1 cellular context compared by ENCODE assay signal in the genomic region with DNA sequence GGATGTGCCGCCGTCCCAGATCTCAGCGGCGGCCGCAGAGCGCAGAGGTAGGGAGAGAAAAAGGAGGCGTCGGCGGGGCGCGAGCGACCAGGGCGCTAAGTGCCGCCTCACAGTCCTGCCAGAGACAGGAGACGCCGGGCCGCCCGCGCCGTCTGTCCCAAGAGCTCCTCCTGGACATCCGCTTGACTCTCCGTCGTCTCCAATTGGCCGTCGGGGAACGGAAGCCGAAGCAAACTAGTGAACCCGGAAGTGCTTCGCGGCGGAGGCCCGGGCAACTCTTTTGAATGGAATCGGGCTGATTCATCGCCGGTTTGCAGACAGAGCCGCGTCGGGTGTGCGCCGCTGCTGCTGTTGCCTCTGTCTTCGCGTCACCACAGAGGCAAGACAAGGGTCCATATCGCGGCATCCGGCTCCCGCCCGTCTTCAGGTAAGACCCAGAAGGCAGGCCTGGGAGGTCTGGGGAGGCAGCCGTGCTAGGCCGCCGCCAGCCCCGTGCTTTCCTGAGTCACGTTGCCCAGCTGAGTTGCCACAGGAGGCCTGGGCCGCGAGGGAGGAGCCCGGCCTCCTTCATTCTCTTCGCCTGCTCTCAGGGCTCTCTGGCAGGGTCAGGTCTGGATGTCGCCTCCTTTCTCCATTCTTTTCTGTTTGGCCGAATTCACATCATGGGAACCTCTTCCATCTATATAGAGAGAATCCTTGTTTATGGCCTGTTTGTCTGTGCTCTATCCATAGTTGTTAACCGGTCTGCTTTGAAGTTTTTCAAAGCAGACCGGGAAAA.
TF ChIP-seq lines count a peak whose summit lies in the region.

PSMD14 (plus strand) TSS at position 248 of the 778 bp plus-strand sequence. CDS start 10,401 bp downstream, outside the sequence.

TF ChIP-seq in HepG2, 621 proteins besides CTCF, POLR2A, EP300 and RAD21 (continued from another document and continues in another):
- TF ChIP-seq ZNF333 (CRISPR knock-in tag; IDR thresholded peaks at IDR 0.05; ENCODE audit: borderline replicate concordance) (peak; percentile 98; the same call in 1 of the 2 replicates), SALL2 (CRISPR knock-in tag; IDR thresholded peaks at IDR 0.05) (peak; percentile 69; the same call in 1 of the 2 replicates), REL (CRISPR knock-in tag; conservative IDR thresholded peaks at IDR 0.05) (0 out of 2 replicates have a peak, but pooled peaks have one; percentile 34), KDM5B (CRISPR knock-in tag; IDR thresholded peaks at IDR 0.05; ENCODE audit: borderline replicate concordance) (peak; percentile 97), CEBPB (IDR thresholded peaks at IDR 0.05; ENCODE audit: borderline replicate concordance, low read depth, low read length) (no peak), ETV6 (CRISPR knock-in tag; conservative IDR thresholded peaks at IDR 0.05) (peak; percentile 92), ZIK1 (CRISPR knock-in tag; IDR thresholded peaks at IDR 0.05; ENCODE audit: borderline replicate concordance, low read depth) (peak; percentile 85; the same call in 1 of the 2 replicates), HCFC1 (IDR thresholded peaks at IDR 0.05; ENCODE audit: low read depth, low read length) (peak; percentile 47), ATF1 (CRISPR knock-in tag; IDR thresholded peaks at IDR 0.05) (0 out of 2 replicates have a peak, but pooled peaks have one; percentile 44), ATF7 (IDR thresholded peaks at IDR 0.05) (no peak), ATF7 (CRISPR knock-in tag; IDR thresholded peaks at IDR 0.05) (0 out of 2 replicates have a peak, but pooled peaks have one; percentile 60), ATM (IDR thresholded peaks at IDR 0.05; ENCODE audit: borderline replicate concordance) (no peak), ZFP41 (CRISPR knock-in tag; IDR thresholded peaks at IDR 0.05; ENCODE audit: borderline replicate concordance) (peak; percentile 86; the same call in 1 of the 2 replicates), ZNF788 (CRISPR knock-in tag; IDR thresholded peaks at IDR 0.05; ENCODE audit: borderline replicate concordance) (peak; percentile 81; the same call in 1 of the 2 replicates), SNAI1 (CRISPR knock-in tag; IDR thresholded peaks at IDR 0.05; ENCODE audit: borderline replicate concordance) (peak; percentile 97), ZNF510 (CRISPR knock-in tag; IDR thresholded peaks at IDR 0.05; ENCODE audit: low read depth) (peak; percentile 66; the same call in 1 of the 2 replicates), ZC3H13 (CRISPR knock-in tag; IDR thresholded peaks at IDR 0.05) (no peak; the same call in none of the 2 replicates), ZNF839 (CRISPR knock-in tag; IDR thresholded peaks at IDR 0.05; ENCODE audit: borderline replicate concordance) (peak; percentile 98; the same call in 1 of the 2 replicates), RARA (CRISPR knock-in tag; IDR thresholded peaks at IDR 0.05) (peak; percentile 38; the same call in 1 of the 2 replicates), ZKSCAN5 (CRISPR knock-in tag; IDR thresholded peaks at IDR 0.05) (peak; percentile 63; the same call in 1 of the 2 replicates), ZNF749 (CRISPR knock-in tag; IDR thresholded peaks at IDR 0.05; ENCODE audit: borderline replicate concordance) (0 out of 2 replicates have a peak, but pooled peaks have one; percentile 45), SRF (IDR thresholded peaks at IDR 0.05; ENCODE audit: low read depth, low read length) (no peak), ZNF724P (CRISPR knock-in tag; IDR thresholded peaks at IDR 0.05; ENCODE audit: borderline replicate concordance) (no peak; the same call in 1 of the 2 replicates), ZKSCAN1 (IDR thresholded peaks at IDR 0.05; ENCODE audit: low read length) (no peak), GATAD2A (CRISPR knock-in tag; IDR thresholded peaks at IDR 0.05) (peak; percentile 81), POLR2AphosphoS5 (IDR thresholded peaks at IDR 0.05; ENCODE audit: low read depth, low read length) (peak; percentile 90), MLXIP (CRISPR knock-in tag; IDR thresholded peaks at IDR 0.05; ENCODE audit: borderline replicate concordance) (0 out of 2 replicates have a peak, but pooled peaks have one; percentile 65), GABPB1 (CRISPR knock-in tag; IDR thresholded peaks at IDR 0.05) (peak; percentile 100), PRMT3 (CRISPR knock-in tag; IDR thresholded peaks at IDR 0.05; ENCODE audit: borderline replicate concordance, low read depth) (no peak), GZF1 (CRISPR knock-in tag; IDR thresholded peaks at IDR 0.05) (peak; percentile 91), E2F2 (CRISPR knock-in tag; IDR thresholded peaks at IDR 0.05; ENCODE audit: borderline replicate concordance) (0 out of 2 replicates have a peak, but pooled peaks have one; percentile 11), MXI1 (IDR thresholded peaks at IDR 0.05; ENCODE audit: borderline replicate concordance, low read depth, low read length) (peak; percentile 87; the same call in 1 of the 3 replicates), FOXK2 (IDR thresholded peaks at IDR 0.05) (no peak), ZBTB1 (CRISPR knock-in tag; IDR thresholded peaks at IDR 0.05; ENCODE audit: borderline replicate concordance) (no peak), FOXC1 (CRISPR knock-in tag; IDR thresholded peaks at IDR 0.05; ENCODE audit: borderline replicate concordance) (peak; percentile 91; the same call in 1 of the 2 replicates), ZNF431 (CRISPR knock-in tag; IDR thresholded peaks at IDR 0.05; ENCODE audit: borderline replicate concordance, low read depth) (no peak), FOXP1 (IDR thresholded peaks at IDR 0.05) (no peak), FOXP1 (CRISPR knock-in tag; IDR thresholded peaks at IDR 0.05) (no peak), PHF8 (CRISPR knock-in tag; IDR thresholded peaks at IDR 0.05) (peak; percentile 100)
- TF ChIP-seq, protein P1, sequence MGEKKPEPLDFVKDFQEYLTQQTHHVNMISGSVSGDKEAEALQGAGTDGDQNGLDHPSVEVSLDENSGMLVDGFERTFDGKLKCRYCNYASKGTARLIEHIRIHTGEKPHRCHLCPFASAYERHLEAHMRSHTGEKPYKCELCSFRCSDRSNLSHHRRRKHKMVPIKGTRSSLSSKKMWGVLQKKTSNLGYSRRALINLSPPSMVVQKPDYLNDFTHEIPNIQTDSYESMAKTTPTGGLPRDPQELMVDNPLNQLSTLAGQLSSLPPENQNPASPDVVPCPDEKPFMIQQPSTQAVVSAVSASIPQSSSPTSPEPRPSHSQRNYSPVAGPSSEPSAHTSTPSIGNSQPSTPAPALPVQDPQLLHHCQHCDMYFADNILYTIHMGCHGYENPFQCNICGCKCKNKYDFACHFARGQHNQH (CRISPR knock-in tag; IDR thresholded peaks at IDR 0.05) = peak; percentile 97
- TF ChIP-seq, protein P2, sequence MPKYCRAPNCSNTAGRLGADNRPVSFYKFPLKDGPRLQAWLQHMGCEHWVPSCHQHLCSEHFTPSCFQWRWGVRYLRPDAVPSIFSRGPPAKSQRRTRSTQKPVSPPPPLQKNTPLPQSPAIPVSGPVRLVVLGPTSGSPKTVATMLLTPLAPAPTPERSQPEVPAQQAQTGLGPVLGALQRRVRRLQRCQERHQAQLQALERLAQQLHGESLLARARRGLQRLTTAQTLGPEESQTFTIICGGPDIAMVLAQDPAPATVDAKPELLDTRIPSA (CRISPR knock-in tag; IDR thresholded peaks at IDR 0.05; ENCODE audit: borderline replicate concordance) = peak; percentile 75; the same call in 1 of the 2 replicates
- TF ChIP-seq, protein P3, sequence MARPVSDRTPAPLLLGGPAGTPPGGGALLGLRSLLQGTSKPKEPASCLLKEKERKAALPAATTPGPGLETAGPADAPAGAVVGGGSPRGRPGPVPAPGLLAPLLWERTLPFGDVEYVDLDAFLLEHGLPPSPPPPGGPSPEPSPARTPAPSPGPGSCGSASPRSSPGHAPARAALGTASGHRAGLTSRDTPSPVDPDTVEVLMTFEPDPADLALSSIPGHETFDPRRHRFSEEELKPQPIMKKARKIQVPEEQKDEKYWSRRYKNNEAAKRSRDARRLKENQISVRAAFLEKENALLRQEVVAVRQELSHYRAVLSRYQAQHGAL (CRISPR knock-in tag; IDR thresholded peaks at IDR 0.05; ENCODE audit: not compliant biosample characterization) = no peak
- TF ChIP-seq, protein P4, sequence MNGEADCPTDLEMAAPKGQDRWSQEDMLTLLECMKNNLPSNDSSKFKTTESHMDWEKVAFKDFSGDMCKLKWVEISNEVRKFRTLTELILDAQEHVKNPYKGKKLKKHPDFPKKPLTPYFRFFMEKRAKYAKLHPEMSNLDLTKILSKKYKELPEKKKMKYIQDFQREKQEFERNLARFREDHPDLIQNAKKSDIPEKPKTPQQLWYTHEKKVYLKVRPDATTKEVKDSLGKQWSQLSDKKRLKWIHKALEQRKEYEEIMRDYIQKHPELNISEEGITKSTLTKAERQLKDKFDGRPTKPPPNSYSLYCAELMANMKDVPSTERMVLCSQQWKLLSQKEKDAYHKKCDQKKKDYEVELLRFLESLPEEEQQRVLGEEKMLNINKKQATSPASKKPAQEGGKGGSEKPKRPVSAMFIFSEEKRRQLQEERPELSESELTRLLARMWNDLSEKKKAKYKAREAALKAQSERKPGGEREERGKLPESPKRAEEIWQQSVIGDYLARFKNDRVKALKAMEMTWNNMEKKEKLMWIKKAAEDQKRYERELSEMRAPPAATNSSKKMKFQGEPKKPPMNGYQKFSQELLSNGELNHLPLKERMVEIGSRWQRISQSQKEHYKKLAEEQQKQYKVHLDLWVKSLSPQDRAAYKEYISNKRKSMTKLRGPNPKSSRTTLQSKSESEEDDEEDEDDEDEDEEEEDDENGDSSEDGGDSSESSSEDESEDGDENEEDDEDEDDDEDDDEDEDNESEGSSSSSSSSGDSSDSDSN (CRISPR knock-in tag; IDR thresholded peaks at IDR 0.05) = peak; percentile 100
- TF ChIP-seq, protein P5, sequence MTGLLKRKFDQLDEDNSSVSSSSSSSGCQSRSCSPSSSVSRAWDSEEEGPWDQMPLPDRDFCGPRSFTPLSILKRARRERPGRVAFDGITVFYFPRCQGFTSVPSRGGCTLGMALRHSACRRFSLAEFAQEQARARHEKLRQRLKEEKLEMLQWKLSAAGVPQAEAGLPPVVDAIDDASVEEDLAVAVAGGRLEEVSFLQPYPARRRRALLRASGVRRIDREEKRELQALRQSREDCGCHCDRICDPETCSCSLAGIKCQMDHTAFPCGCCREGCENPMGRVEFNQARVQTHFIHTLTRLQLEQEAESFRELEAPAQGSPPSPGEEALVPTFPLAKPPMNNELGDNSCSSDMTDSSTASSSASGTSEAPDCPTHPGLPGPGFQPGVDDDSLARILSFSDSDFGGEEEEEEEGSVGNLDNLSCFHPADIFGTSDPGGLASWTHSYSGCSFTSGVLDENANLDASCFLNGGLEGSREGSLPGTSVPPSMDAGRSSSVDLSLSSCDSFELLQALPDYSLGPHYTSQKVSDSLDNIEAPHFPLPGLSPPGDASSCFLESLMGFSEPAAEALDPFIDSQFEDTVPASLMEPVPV (CRISPR knock-in tag; IDR thresholded peaks at IDR 0.05) = peak; percentile 89
- TF ChIP-seq, protein P6, sequence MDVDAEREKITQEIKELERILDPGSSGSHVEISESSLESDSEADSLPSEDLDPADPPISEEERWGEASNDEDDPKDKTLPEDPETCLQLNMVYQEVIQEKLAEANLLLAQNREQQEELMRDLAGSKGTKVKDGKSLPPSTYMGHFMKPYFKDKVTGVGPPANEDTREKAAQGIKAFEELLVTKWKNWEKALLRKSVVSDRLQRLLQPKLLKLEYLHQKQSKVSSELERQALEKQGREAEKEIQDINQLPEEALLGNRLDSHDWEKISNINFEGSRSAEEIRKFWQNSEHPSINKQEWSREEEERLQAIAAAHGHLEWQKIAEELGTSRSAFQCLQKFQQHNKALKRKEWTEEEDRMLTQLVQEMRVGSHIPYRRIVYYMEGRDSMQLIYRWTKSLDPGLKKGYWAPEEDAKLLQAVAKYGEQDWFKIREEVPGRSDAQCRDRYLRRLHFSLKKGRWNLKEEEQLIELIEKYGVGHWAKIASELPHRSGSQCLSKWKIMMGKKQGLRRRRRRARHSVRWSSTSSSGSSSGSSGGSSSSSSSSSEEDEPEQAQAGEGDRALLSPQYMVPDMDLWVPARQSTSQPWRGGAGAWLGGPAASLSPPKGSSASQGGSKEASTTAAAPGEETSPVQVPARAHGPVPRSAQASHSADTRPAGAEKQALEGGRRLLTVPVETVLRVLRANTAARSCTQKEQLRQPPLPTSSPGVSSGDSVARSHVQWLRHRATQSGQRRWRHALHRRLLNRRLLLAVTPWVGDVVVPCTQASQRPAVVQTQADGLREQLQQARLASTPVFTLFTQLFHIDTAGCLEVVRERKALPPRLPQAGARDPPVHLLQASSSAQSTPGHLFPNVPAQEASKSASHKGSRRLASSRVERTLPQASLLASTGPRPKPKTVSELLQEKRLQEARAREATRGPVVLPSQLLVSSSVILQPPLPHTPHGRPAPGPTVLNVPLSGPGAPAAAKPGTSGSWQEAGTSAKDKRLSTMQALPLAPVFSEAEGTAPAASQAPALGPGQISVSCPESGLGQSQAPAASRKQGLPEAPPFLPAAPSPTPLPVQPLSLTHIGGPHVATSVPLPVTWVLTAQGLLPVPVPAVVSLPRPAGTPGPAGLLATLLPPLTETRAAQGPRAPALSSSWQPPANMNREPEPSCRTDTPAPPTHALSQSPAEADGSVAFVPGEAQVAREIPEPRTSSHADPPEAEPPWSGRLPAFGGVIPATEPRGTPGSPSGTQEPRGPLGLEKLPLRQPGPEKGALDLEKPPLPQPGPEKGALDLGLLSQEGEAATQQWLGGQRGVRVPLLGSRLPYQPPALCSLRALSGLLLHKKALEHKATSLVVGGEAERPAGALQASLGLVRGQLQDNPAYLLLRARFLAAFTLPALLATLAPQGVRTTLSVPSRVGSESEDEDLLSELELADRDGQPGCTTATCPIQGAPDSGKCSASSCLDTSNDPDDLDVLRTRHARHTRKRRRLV (CRISPR knock-in tag; IDR thresholded peaks at IDR 0.05) = peak; percentile 95
